Comparison of ENCODE assay signal across 1 cellular context in the genomic region with DNA sequence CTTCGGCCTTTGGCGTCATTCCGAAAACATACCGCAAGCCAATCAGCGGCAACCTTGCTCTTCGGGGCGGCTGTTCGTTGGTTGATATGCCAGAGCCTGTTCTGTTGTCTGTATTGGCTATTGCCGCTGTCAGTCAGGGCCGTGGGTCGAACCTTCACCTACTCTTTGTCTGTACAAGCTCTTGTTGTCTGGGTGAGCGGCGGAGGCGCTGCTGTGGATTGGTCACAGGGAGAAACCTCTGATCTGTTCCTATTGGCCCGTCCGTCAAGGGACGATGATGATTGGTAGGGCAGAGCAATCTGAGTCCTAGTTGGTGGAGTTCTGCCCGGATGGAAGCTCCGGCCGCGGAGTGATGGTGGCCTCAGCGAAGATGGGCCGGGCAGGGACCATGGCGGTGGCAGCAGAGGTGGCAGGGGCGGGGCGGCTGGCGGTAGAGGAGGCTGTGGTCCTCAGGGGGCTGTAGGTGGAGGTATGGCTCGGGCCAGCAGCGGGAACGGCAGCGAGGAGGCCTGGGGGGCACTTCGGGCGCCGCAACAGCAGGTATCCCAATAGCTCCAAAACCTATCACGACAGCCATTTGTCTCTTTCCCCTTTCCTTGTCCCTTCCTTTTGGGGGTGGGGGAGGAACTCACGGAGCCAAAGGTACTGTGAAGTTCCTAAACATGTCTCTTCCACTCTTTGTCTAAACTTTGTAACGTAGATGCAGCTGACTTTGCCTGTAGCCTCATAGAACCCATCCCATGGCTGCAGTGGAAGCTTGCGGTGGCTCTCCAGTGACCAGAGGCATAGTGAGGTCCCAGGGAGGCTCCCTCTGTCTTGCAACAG.
A peak's percentile ranks its signal among the peaks of the same experiment; 100 is the strongest.
TF ChIP-seq lines count a peak whose summit lies in the region.

Gene WBP1, plus strand, starts transcription at position 307 of the 825 bp plus-strand sequence. Its CDS starts 165 bp downstream, at position 472.

TF ChIP-seq in HepG2, 621 proteins besides CTCF, POLR2A, EP300 and RAD21 (continued from another document and continues in another):
- no peak for TF ChIP-seq ZNF468 (CRISPR knock-in tag; IDR thresholded peaks at IDR 0.05)
- TF ChIP-seq RCOR2 (CRISPR knock-in tag; IDR thresholded peaks at IDR 0.05), result no peak
- TF ChIP-seq, protein P1, sequence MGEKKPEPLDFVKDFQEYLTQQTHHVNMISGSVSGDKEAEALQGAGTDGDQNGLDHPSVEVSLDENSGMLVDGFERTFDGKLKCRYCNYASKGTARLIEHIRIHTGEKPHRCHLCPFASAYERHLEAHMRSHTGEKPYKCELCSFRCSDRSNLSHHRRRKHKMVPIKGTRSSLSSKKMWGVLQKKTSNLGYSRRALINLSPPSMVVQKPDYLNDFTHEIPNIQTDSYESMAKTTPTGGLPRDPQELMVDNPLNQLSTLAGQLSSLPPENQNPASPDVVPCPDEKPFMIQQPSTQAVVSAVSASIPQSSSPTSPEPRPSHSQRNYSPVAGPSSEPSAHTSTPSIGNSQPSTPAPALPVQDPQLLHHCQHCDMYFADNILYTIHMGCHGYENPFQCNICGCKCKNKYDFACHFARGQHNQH (CRISPR knock-in tag; IDR thresholded peaks at IDR 0.05), result peak; percentile 24; the same call in 1 of the 2 replicates
- peak; percentile 80 for TF ChIP-seq FOXK1 (CRISPR knock-in tag; IDR thresholded peaks at IDR 0.05; ENCODE audit: borderline replicate concordance, low read depth)
- TF ChIP-seq HOXD1 (CRISPR knock-in tag; IDR thresholded peaks at IDR 0.05), result no peak
- no peak for TF ChIP-seq HNRNPH1 (optimal IDR thresholded peaks at IDR 0.05; ENCODE audit: low read depth, low read length)
- no peak for TF ChIP-seq MED13 (CRISPR knock-in tag; IDR thresholded peaks at IDR 0.05)
- TF ChIP-seq ZNF609 (CRISPR knock-in tag; IDR thresholded peaks at IDR 0.05; ENCODE audit: borderline replicate concordance), result no peak
- TF ChIP-seq CBX2 (IDR thresholded peaks at IDR 0.05; ENCODE audit: low read depth, low read length), result no peak
- no peak for TF ChIP-seq CBX2 (CRISPR knock-in tag; IDR thresholded peaks at IDR 0.05; ENCODE audit: low read depth)
- TF ChIP-seq, protein P2, sequence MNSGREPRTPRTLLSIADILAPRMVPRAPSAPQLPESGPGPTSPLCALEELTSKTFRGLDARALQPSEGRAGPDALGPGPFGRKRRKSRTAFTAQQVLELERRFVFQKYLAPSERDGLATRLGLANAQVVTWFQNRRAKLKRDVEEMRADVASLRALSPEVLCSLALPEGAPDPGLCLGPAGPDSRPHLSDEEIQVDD (CRISPR knock-in tag; IDR thresholded peaks at IDR 0.05; ENCODE audit: borderline replicate concordance), result no peak
- no peak for TF ChIP-seq HIVEP1 (CRISPR knock-in tag; IDR thresholded peaks at IDR 0.05)
- no peak for TF ChIP-seq ZBTB14 (CRISPR knock-in tag; IDR thresholded peaks at IDR 0.05)
- no peak for TF ChIP-seq NR2F1 (CRISPR knock-in tag; IDR thresholded peaks at IDR 0.05)
- TF ChIP-seq ZNF598 (CRISPR knock-in tag; IDR thresholded peaks at IDR 0.05; ENCODE audit: borderline replicate concordance), result 0 out of 2 replicates have a peak, but pooled peaks have one; percentile 44
- no peak for TF ChIP-seq REXO4 (CRISPR knock-in tag; IDR thresholded peaks at IDR 0.05; ENCODE audit: borderline replicate concordance)
- TF ChIP-seq, protein P3, sequence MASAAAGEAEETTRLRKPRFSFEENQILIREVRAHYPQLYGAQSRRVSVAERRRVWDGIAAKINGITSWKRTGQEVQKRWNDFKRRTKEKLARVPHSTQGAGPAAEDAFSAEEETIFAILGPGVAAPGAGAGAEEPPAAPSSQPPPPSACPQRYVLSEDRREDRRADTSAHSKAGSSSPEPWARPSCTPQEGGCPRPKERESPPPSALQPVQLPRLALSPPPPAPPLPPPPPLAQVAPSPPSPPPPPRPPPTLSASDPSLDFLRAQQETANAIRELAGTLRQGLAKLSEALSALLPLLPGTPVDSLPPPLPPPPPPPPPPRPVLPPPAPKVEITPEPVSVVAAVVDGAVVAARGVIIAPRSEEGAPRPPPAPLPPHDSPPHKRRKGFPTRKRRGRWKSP (CRISPR knock-in tag; IDR thresholded peaks at IDR 0.05), result 0 out of 2 replicates have a peak, but pooled peaks have one; percentile 14
- TF ChIP-seq TOE1 (CRISPR knock-in tag; IDR thresholded peaks at IDR 0.05), result no peak
- TF ChIP-seq KLF11 (CRISPR knock-in tag; IDR thresholded peaks at IDR 0.05), result no peak
- TF ChIP-seq, protein P4, sequence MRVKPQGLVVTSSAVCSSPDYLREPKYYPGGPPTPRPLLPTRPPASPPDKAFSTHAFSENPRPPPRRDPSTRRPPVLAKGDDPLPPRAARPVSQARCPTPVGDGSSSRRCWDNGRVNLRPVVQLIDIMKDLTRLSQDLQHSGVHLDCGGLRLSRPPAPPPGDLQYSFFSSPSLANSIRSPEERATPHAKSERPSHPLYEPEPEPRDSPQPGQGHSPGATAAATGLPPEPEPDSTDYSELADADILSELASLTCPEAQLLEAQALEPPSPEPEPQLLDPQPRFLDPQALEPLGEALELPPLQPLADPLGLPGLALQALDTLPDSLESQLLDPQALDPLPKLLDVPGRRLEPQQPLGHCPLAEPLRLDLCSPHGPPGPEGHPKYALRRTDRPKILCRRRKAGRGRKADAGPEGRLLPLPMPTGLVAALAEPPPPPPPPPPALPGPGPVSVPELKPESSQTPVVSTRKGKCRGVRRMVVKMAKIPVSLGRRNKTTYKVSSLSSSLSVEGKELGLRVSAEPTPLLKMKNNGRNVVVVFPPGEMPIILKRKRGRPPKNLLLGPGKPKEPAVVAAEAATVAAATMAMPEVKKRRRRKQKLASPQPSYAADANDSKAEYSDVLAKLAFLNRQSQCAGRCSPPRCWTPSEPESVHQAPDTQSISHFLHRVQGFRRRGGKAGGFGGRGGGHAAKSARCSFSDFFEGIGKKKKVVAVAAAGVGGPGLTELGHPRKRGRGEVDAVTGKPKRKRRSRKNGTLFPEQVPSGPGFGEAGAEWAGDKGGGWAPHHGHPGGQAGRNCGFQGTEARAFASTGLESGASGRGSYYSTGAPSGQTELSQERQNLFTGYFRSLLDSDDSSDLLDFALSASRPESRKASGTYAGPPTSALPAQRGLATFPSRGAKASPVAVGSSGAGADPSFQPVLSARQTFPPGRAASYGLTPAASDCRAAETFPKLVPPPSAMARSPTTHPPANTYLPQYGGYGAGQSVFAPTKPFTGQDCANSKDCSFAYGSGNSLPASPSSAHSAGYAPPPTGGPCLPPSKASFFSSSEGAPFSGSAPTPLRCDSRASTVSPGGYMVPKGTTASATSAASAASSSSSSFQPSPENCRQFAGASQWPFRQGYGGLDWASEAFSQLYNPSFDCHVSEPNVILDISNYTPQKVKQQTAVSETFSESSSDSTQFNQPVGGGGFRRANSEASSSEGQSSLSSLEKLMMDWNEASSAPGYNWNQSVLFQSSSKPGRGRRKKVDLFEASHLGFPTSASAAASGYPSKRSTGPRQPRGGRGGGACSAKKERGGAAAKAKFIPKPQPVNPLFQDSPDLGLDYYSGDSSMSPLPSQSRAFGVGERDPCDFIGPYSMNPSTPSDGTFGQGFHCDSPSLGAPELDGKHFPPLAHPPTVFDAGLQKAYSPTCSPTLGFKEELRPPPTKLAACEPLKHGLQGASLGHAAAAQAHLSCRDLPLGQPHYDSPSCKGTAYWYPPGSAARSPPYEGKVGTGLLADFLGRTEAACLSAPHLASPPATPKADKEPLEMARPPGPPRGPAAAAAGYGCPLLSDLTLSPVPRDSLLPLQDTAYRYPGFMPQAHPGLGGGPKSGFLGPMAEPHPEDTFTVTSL (CRISPR knock-in tag; IDR thresholded peaks at IDR 0.05; ENCODE audit: borderline replicate concordance), result no peak
- no peak; the same call in 1 of the 2 replicates for TF ChIP-seq SALL2 (CRISPR knock-in tag; IDR thresholded peaks at IDR 0.05)
- peak; percentile 79 for TF ChIP-seq ZNF501 (CRISPR knock-in tag; IDR thresholded peaks at IDR 0.05)
- no peak for TF ChIP-seq REST (IDR thresholded peaks at IDR 0.05; ENCODE audit: borderline replicate concordance in 1 of 2, low read depth in 1 of 2, low read length in 2 of 2)
- no peak for TF ChIP-seq SRSF4 (IDR thresholded peaks at IDR 0.05; ENCODE audit: low read depth, low read length, poor library complexity, severe bottlenecking)
- TF ChIP-seq ZNF816 (CRISPR knock-in tag; IDR thresholded peaks at IDR 0.05; ENCODE audit: borderline replicate concordance), result no peak
- TF ChIP-seq ZNF672 (CRISPR knock-in tag; IDR thresholded peaks at IDR 0.05), result no peak
- no peak for TF ChIP-seq ZNF446 (CRISPR knock-in tag; IDR thresholded peaks at IDR 0.05)
- no peak for TF ChIP-seq KDM1A (CRISPR knock-in tag; IDR thresholded peaks at IDR 0.05)
- no peak for TF ChIP-seq ZNF724P (CRISPR knock-in tag; IDR thresholded peaks at IDR 0.05; ENCODE audit: borderline replicate concordance)
- TF ChIP-seq, protein P5, sequence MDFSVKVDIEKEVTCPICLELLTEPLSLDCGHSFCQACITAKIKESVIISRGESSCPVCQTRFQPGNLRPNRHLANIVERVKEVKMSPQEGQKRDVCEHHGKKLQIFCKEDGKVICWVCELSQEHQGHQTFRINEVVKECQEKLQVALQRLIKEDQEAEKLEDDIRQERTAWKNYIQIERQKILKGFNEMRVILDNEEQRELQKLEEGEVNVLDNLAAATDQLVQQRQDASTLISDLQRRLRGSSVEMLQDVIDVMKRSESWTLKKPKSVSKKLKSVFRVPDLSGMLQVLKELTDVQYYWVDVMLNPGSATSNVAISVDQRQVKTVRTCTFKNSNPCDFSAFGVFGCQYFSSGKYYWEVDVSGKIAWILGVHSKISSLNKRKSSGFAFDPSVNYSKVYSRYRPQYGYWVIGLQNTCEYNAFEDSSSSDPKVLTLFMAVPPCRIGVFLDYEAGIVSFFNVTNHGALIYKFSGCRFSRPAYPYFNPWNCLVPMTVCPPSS (IDR thresholded peaks at IDR 0.05), result no peak
- no peak; the same call in none of the 2 replicates for TF ChIP-seq SP4 (CRISPR knock-in tag; IDR thresholded peaks at IDR 0.05)
- no peak; the same call in 1 of the 2 replicates for TF ChIP-seq REPIN1 (CRISPR knock-in tag; IDR thresholded peaks at IDR 0.05; ENCODE audit: borderline replicate concordance, low read depth)
- no peak for TF ChIP-seq NPAS2 (CRISPR knock-in tag; IDR thresholded peaks at IDR 0.05; ENCODE audit: borderline replicate concordance)
- 0 out of 2 replicates have a peak, but pooled peaks have one; percentile 12 for TF ChIP-seq TARDBP (CRISPR knock-in tag; IDR thresholded peaks at IDR 0.05)
- no peak; the same call in none of the 2 replicates for TF ChIP-seq RBFOX2 (IDR thresholded peaks at IDR 0.05; ENCODE audit: low read depth, low read length)
- TF ChIP-seq KAT7 (CRISPR knock-in tag; IDR thresholded peaks at IDR 0.05; ENCODE audit: borderline replicate concordance), result no peak
- TF ChIP-seq ATF7-NPFF (CRISPR knock-in tag; IDR thresholded peaks at IDR 0.05; ENCODE audit: low read depth), result peak; percentile 47; the same call in 1 of the 2 replicates
- no peak for TF ChIP-seq MIER2 (CRISPR knock-in tag; IDR thresholded peaks at IDR 0.05)
- TF ChIP-seq ATAD3A (CRISPR knock-in tag; IDR thresholded peaks at IDR 0.05), result no peak
